26 cellular contexts compared by ENCODE assay signal in genomic region chr2:96506016-96506906, GRCh38. TPM values are rescaled to one million over a fixed set of nuclear protein-coding genes. Genes with fewer than 3 reads are reported as not detected.
DNase-seq lines count a peak whose midpoint lies in the region; ATAC-seq and TF ChIP-seq lines count a peak whose summit lies in the region.
"Had no signal": no experiment of that assay in that cellular context is flagged by ENCODE, and none has a peak within 500 bp of the region (broad histone marks: within the 10 kb centered on the region; RNA-seq: fewer than 3 reads in every experiment).

No MANE protein-coding gene starts in this region.

- H3K4me1 Mint-ChIP-seq in activated T-cell treated with anti-CD3 and anti-CD28 coated beads, Interleukin-2, amount 50 U/mL, for 72 hours (ENCODE audit: low read depth), result peaks cover 60% of the 10 kb centered on the region
- H3K4me1 Mint-ChIP-seq in activated T-cell treated with anti-CD3 and anti-CD28 coated beads, Interleukin-2, amount 50 U/mL, for 4 hours (ENCODE audit: low read depth), result peaks cover 25% of the 10 kb centered on the region
- H3K4me1 Mint-ChIP-seq in type B pancreatic cell (ENCODE audit: unreplicated experiment), result peaks cover 21% of the 10 kb centered on the region

- H3K36me3 Mint-ChIP-seq in activated T-cell treated with anti-CD3 and anti-CD28 coated beads, Interleukin-2, amount 50 U/mL, for 72 hours (ENCODE audit: insufficient read depth in 2 of 2), result no peaks in the 10 kb centered on the region
- no peaks in the 10 kb centered on the region for H3K36me3 Mint-ChIP-seq in activated T-cell treated with anti-CD3 and anti-CD28 coated beads, Interleukin-2, amount 50 U/mL, for 4 hours (ENCODE audit: insufficient read depth)
- H3K36me3 Mint-ChIP-seq in type B pancreatic cell, result no peaks in the 10 kb centered on the region
- H3K36me3 Mint-ChIP-seq: activated naive CD4-positive, alpha-beta T cell treated with anti-CD3 and anti-CD28 coated beads, Interleukin-2, amount 50 U/mL, for 72 hours had no signal

- H3K4me3 ChIP-seq in right lobe of liver (no peak overlapping the region), aorta (ENCODE audit: low read length in 2 of 2) (no peak overlapping the region)
- H3K4me3 ChIP-seq: GM12878, GM23248, left lung, MG63 had no signal

- intact Hi-C loops in right lobe of liver (cut with DNase I) (loop anchor here (5.0 to 10.0 kb wide), 3 partner anchors 34 to 351 kb away; no protein-coding TSS in a partner anchor), aorta (cut with DNase I) (loop anchor here (5.0 to 10.0 kb wide), 5 partner anchors 51 to 511 kb away; partner anchors contain the start of genes ANKRD36C (in 1 of the 2), ASTL (in 1 of the 2), DUSP2 (in 1 of the 2) and SNRNP200 (in 1 of the 2))

- TF ChIP-seq POLR2A in right lobe of liver (IDR thresholded peaks at IDR 0.05), result no peak

- no peaks in the 10 kb centered on the region for H3K9me3 ChIP-seq in right lobe of liver
- no peaks in the 10 kb centered on the region for H3K9me3 ChIP-seq in aorta (ENCODE audit: control insufficient read depth, low read length)
- H3K9me3 ChIP-seq: left lung, MG63 had no signal

- H3K27ac ChIP-seq in right lobe of liver (peak overlapping the region in 2 of 3 donors; percentile 17 to 50), aorta (ENCODE audit: low read depth in 1 of 2, low read length in 2 of 2) (no peak overlapping the region)
- H3K27ac ChIP-seq: GM23248, HL-60, left lung had no signal

- H3K4me1 ChIP-seq in right lobe of liver (peaks cover 0 to 46% (median 17%) of the 10 kb centered on the region in 4 donors), aorta (ENCODE audit: control insufficient read depth in 1 of 2, insufficient read depth in 2 of 2, low read length in 2 of 2) (no peaks in the 10 kb centered on the region)

- no peak for ATAC-seq in activated T-cell treated with anti-CD3 and anti-CD28 coated beads, Interleukin-2, amount 50 U/mL, for 72 hours (replicated peaks in 1 of 2)
- ATAC-seq in activated T-cell treated with anti-CD3 and anti-CD28 coated beads, Interleukin-2, amount 50 U/mL, for 4 hours, result no peak
- ATAC-seq in right lobe of liver (peak in 2 of 4 donors; percentile 3 to 5), aorta (ENCODE audit: low FRiP score) (no peak)
- ATAC-seq: activated naive CD4-positive, alpha-beta T cell treated with anti-CD3 and anti-CD28 coated beads, Interleukin-2, amount 50 U/mL, for 72 hours; effector memory CD8-positive, alpha-beta T cell; GM12878 had no signal

- TF ChIP-seq CTCF in right lobe of liver (IDR thresholded peaks at IDR 0.05) (no peak), type B pancreatic cell (conservative IDR thresholded peaks at IDR 0.05) (no peak)

- no peak for DNase-seq in activated T-cell treated with anti-CD3 and anti-CD28 coated beads, Interleukin-2, amount 50 U/mL, for 72 hours
- no peak for DNase-seq in activated T-cell treated with anti-CD3 and anti-CD28 coated beads, Interleukin-2, amount 50 U/mL, for 4 hours
- peak; percentile 45 for DNase-seq in activated CD8-positive, alpha-beta memory T cell treated with anti-CD3 and anti-CD28 coated beads, Interleukin-2, amount 50 U/mL, for 48 hours
- DNase-seq in right lobe of liver, result no peak
- peak; percentile 60 for DNase-seq in type B pancreatic cell (ENCODE audit: extremely low spot score, unreplicated experiment)
- DNase-seq in GM03348 (ENCODE audit: low spot score), result no peak
- no peak for DNase-seq in stimulated activated CD4-positive, alpha-beta T cell treated with anti-CD3 and anti-CD28 coated beads, Interleukin-4, amount 100 ng/mL, for 4 hours
- DNase-seq in aorta, result no peak
- DNase-seq: activated CD4-positive, alpha-beta T cell treated with anti-CD3 and anti-CD28 coated beads, Interleukin-2, amount 50 U/mL, for 1 hour; C1 segment of cervical spinal cord; effector memory CD8-positive, alpha-beta T cell; GDM1; left lung; NCI-H1417 treated with DMSO at 0.1 percent for 48 hours; NCI-H2171; retina; SIG-M5; stimulated activated CD4-positive, alpha-beta T cell treated with anti-CD3 and anti-CD28 coated beads, Interleukin-12 subunit alpha, Interleukin-12 subunit beta, amount 100 ng/mL, for 4 hours had no signal

- H3K36me3 ChIP-seq in right lobe of liver (no peaks in the 10 kb centered on the region), aorta (ENCODE audit: control insufficient read depth in 1 of 2, insufficient read depth in 2 of 2, low read length in 1 of 2) (no peaks in the 10 kb centered on the region)
- H3K36me3 ChIP-seq: left lung, MG63 had no signal

- H3K27me3 Mint-ChIP-seq in activated T-cell treated with anti-CD3 and anti-CD28 coated beads, Interleukin-2, amount 50 U/mL, for 72 hours (ENCODE audit: low read depth), result peaks cover 24% of the 10 kb centered on the region
- peaks cover 6% of the 10 kb centered on the region for H3K27me3 Mint-ChIP-seq in activated T-cell treated with anti-CD3 and anti-CD28 coated beads, Interleukin-2, amount 50 U/mL, for 4 hours (ENCODE audit: low read depth)
- H3K27me3 Mint-ChIP-seq in type B pancreatic cell, result peaks cover 20% of the 10 kb centered on the region

- WGBS in right lobe of liver (ENCODE audit: insufficient coverage, low coverage, low lambda C conversion rate, missing lambda C conversion rate), result 57% methylated on average over 1 of the region's 8 CpGs
- 92% methylated on average over 8 of the region's 8 CpGs for WGBS in aorta, 2 donors

- no peaks in the 10 kb centered on the region for H3K27me3 ChIP-seq in right lobe of liver
- H3K27me3 ChIP-seq in aorta (ENCODE audit: control insufficient read depth in 1 of 2, insufficient read depth in 2 of 2, low read length in 1 of 2), result no peaks in the 10 kb centered on the region
- H3K27me3 ChIP-seq: MG63 had no signal

- peak overlapping the region; percentile 24 to 84 for H3K4me3 Mint-ChIP-seq in activated T-cell treated with anti-CD3 and anti-CD28 coated beads, Interleukin-2, amount 50 U/mL, for 72 hours
- no peak overlapping the region for H3K4me3 Mint-ChIP-seq in activated T-cell treated with anti-CD3 and anti-CD28 coated beads, Interleukin-2, amount 50 U/mL, for 4 hours
- H3K4me3 Mint-ChIP-seq in type B pancreatic cell, result peak overlapping the region; percentile 34

- no peak overlapping the region for H3K27ac Mint-ChIP-seq in activated T-cell treated with anti-CD3 and anti-CD28 coated beads, Interleukin-2, amount 50 U/mL, for 72 hours
- peak overlapping the region; percentile 79 for H3K27ac Mint-ChIP-seq in type B pancreatic cell

- H3K9me3 Mint-ChIP-seq in activated T-cell treated with anti-CD3 and anti-CD28 coated beads, Interleukin-2, amount 50 U/mL, for 72 hours, result no peaks in the 10 kb centered on the region
- no peaks in the 10 kb centered on the region for H3K9me3 Mint-ChIP-seq in activated T-cell treated with anti-CD3 and anti-CD28 coated beads, Interleukin-2, amount 50 U/mL, for 4 hours
- H3K9me3 Mint-ChIP-seq in type B pancreatic cell, result no peaks in the 10 kb centered on the region
- H3K9me3 Mint-ChIP-seq: activated naive CD4-positive, alpha-beta T cell treated with anti-CD3 and anti-CD28 coated beads, Interleukin-2, amount 50 U/mL, for 72 hours; effector memory CD8-positive, alpha-beta T cell had no signal

RNA-seq across cellular contexts. Expression of gene NEURL3, which starts 1.1 kb away (rescaled TPM):
- total RNA-seq in activated T-cell treated with anti-CD3 and anti-CD28 coated beads, Interleukin-2, amount 50 U/mL, for 72 hours, result 1 to 10 TPM; 4.4 to 5.3 TPM
- under 1 TPM in 2 of 3 donors, not detected in 1; 0.26 to 0.38 TPM for total RNA-seq in activated T-cell treated with anti-CD3 and anti-CD28 coated beads, Interleukin-2, amount 50 U/mL, for 4 hours
- total RNA-seq in right lobe of liver (1 to 10 TPM in 3 of 6 experiments, under 1 TPM in 3; 0.23 to 3.0 (median 1.4) TPM), type B pancreatic cell (ENCODE audit: low replicate concordance) (1.1 and 2.5 TPM in 2 replicates), aorta (under 1 TPM in 1 of 2 donors, not detected in 1; 0.33 TPM)
- polyA plus RNA-seq in aorta, result under 1 TPM in 1 of 2 donors, not detected in 1; 0.75 TPM
- total RNA-seq: A673, fibroblast of lung, GM23248, urinary bladder had no signal
- polyA plus RNA-seq: fibroblast of lung, GM23248 had no signal

RNA-seq across cellular contexts. Expression of gene ARID5A, which starts 30.3 kb away (rescaled TPM):
- 100 to 1,000 TPM; 424 to 433 TPM for total RNA-seq in activated T-cell treated with anti-CD3 and anti-CD28 coated beads, Interleukin-2, amount 50 U/mL, for 72 hours
- total RNA-seq in activated T-cell treated with anti-CD3 and anti-CD28 coated beads, Interleukin-2, amount 50 U/mL, for 4 hours, result 100 to 1,000 TPM; 131 to 169 (median 132) TPM
- total RNA-seq in right lobe of liver (10 to 100 TPM; 13.2 to 23.1 (median 16.9) TPM), type B pancreatic cell (ENCODE audit: low replicate concordance) (5.1 and 11.9 TPM in 2 replicates), aorta (100 to 1,000 TPM; 107 to 257 TPM)
- 100 to 1,000 TPM in 1 of 2 donors, 10 to 100 TPM in 1; 51.5 to 264 TPM for polyA plus RNA-seq in aorta

Comparison
In these comparisons a context has a peak if more than half of its experiments do, and no peak if none do; other contexts are left out.
1. DNase-seq: peak in activated CD8-positive, alpha-beta memory T cell treated with anti-CD3 and anti-CD28 coated beads, Interleukin-2, amount 50 U/mL, for 48 hours (single experiment) and type B pancreatic cell (single experiment); none in activated T-cell treated with anti-CD3 and anti-CD28 coated beads, Interleukin-2, amount 50 U/mL, for 72 hours (0 of 2), activated T-cell treated with anti-CD3 and anti-CD28 coated beads, Interleukin-2, amount 50 U/mL, for 4 hours (single experiment), right lobe of liver (0 of 3), GM03348 (single experiment), stimulated activated CD4-positive, alpha-beta T cell treated with anti-CD3 and anti-CD28 coated beads, Interleukin-4, amount 100 ng/mL, for 4 hours (0 of 2) and aorta (0 of 2).
2. H3K27ac ChIP-seq: peak in right lobe of liver (2 of 3); none in aorta (0 of 2).